ENCODE assay signal across 18 cellular contexts in genomic region chr9:3410461-3410860, GRCh38.
DNase-seq lines count a peak whose midpoint lies in the region; ATAC-seq, FAIRE-seq and TF ChIP-seq lines count a peak whose summit lies in the region.
"Had no signal": no experiment of that assay in that cellular context is flagged by ENCODE, and none has a peak within 500 bp of the region (broad histone marks: within the 10 kb centered on the region; RNA-seq: fewer than 3 reads in every experiment).

No MANE protein-coding gene starts in this region.

- POLR2A ChIA-PET in HEK293T (lab: Yijun Ruan, JAX), result no interaction called here

- peak; percentile 17 for FAIRE-seq in G401.6 (lab: Jason Lieb, UNC)
- FAIRE-seq: A549, D721Med, GM12878, GM12892, GM18507, GM19239 had no signal

- DNase-seq in DMS79 treated with DMSO at 0.1 percent for 48 hours (lab: John Stamatoyannopoulos, UW) (peak; percentile 9), DMS79 (lab: John Stamatoyannopoulos, UW) (no peak), HEK293T (ENCODE audit: extremely low spot score) (no peak), NCI-H2107 (lab: John Stamatoyannopoulos, UW) (no peak)
- DNase-seq in stimulated activated naive CD8-positive, alpha-beta T cell treated with anti-CD3 and anti-CD28 coated beads, Interleukin-15, Interleukin-2, amounts not matched to agents 100 U/mL and 50 U/mL, for 24 hours, result no peak
- DNase-seq: AML-193; Caco-2; Calu3; CD4-positive, alpha-beta T cell; CD8-positive, alpha-beta T cell; GDM1 had no signal

- no peak for ATAC-seq in stimulated activated naive CD8-positive, alpha-beta T cell treated with anti-CD3 and anti-CD28 coated beads, Interleukin-15, Interleukin-2, amounts not matched to agents 100 U/mL and 50 U/mL, for 24 hours
- ATAC-seq: A549; CD8-positive, alpha-beta T cell; GM12878 had no signal

- CTCF ChIA-PET in HEK293T (lab: Yijun Ruan, JAX), result no interaction called here

TF ChIP-seq in HEK293T, 16 proteins besides CTCF, POLR2A, EP300 and RAD21:
- peak; percentile 85 for TF ChIP-seq PKNOX1 (IDR thresholded peaks at IDR 0.05)
- no peak for TF ChIP-seq ELF4 (IDR thresholded peaks at IDR 0.05)
